1 cellular context compared by ENCODE assay signal in the genomic region with DNA sequence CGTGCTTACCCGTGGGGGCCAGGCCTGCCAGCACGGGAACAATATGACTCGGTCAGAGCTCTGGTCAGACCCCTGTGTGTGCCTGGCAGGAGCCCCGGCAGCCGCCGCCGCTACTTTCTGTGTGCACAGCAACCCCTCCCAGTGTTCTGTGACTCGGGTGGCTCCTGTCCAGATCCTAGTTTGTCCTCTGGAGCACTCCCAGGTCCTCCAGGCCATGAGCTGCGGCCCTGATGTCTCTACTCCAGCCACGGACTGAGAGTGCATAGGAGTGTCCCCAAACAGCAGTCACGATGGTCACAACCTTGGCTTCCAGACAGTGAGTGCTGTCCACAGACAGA.
A peak's percentile ranks its signal among the peaks of the same experiment; 100 is the strongest.
TF ChIP-seq lines count a peak whose summit lies in the region.

No MANE protein-coding gene starts in this region.

TF ChIP-seq in liver, 16 proteins besides CTCF, POLR2A, EP300 and RAD21 (continued from another document):
- TF ChIP-seq, protein P1, sequence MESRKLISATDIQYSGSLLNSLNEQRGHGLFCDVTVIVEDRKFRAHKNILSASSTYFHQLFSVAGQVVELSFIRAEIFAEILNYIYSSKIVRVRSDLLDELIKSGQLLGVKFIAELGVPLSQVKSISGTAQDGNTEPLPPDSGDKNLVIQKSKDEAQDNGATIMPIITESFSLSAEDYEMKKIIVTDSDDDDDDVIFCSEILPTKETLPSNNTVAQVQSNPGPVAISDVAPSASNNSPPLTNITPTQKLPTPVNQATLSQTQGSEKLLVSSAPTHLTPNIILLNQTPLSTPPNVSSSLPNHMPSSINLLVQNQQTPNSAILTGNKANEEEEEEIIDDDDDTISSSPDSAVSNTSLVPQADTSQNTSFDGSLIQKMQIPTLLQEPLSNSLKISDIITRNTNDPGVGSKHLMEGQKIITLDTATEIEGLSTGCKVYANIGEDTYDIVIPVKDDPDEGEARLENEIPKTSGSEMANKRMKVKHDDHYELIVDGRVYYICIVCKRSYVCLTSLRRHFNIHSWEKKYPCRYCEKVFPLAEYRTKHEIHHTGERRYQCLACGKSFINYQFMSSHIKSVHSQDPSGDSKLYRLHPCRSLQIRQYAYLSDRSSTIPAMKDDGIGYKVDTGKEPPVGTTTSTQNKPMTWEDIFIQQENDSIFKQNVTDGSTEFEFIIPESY (IDR thresholded peaks at IDR 0.05), result no peak
- peak in 1 of 2 donors; percentile 37 for TF ChIP-seq GABPA (IDR thresholded peaks at IDR 0.05 in 1 of 2, conservative IDR thresholded peaks at IDR 0.05 in 1 of 2)
- TF ChIP-seq, protein P2, sequence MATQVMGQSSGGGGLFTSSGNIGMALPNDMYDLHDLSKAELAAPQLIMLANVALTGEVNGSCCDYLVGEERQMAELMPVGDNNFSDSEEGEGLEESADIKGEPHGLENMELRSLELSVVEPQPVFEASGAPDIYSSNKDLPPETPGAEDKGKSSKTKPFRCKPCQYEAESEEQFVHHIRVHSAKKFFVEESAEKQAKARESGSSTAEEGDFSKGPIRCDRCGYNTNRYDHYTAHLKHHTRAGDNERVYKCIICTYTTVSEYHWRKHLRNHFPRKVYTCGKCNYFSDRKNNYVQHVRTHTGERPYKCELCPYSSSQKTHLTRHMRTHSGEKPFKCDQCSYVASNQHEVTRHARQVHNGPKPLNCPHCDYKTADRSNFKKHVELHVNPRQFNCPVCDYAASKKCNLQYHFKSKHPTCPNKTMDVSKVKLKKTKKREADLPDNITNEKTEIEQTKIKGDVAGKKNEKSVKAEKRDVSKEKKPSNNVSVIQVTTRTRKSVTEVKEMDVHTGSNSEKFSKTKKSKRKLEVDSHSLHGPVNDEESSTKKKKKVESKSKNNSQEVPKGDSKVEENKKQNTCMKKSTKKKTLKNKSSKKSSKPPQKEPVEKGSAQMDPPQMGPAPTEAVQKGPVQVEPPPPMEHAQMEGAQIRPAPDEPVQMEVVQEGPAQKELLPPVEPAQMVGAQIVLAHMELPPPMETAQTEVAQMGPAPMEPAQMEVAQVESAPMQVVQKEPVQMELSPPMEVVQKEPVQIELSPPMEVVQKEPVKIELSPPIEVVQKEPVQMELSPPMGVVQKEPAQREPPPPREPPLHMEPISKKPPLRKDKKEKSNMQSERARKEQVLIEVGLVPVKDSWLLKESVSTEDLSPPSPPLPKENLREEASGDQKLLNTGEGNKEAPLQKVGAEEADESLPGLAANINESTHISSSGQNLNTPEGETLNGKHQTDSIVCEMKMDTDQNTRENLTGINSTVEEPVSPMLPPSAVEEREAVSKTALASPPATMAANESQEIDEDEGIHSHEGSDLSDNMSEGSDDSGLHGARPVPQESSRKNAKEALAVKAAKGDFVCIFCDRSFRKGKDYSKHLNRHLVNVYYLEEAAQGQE (IDR thresholded peaks at IDR 0.05), result no peak
TF ChIP-seq in liver: peak in this region for 4.
